12 cellular contexts compared by ENCODE assay signal in the genomic region with DNA sequence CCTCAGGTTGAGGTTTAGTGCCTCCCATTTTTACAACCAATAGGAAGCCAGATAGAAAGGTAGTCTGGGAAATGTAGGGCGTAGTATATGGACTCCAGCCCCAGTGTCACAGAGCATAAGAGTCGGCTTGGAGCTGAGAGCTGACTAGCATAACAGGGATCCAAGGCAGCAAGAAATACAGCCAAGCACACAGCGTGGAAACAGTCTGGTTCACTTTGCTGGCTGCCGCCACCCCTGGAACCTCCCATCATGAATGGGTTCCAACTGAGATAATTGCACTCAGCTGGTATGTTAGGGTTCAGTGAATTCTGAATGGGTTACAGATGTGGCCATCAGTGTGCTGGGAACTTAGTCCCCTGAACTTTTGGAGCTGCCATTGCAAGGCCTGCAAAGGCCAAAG.
DNase-seq lines count a peak whose midpoint lies in the region; FAIRE-seq and TF ChIP-seq lines count a peak whose summit lies in the region.
"Had no signal": no experiment of that assay in that cellular context is flagged by ENCODE, and none has a peak within 500 bp of the region (broad histone marks: within the 10 kb centered on the region; RNA-seq: fewer than 3 reads in every experiment).

No MANE protein-coding gene starts in this region.

- no peak for TF ChIP-seq EP300 in H1 (IDR thresholded peaks at IDR 0.05; ENCODE audit: borderline replicate concordance in 1 of 2, low read depth in 2 of 2, low read length in 2 of 2)

- no peak overlapping the region for H3K4me2 ChIP-seq in H9 (ENCODE audit: insufficient read depth, insufficient read length, low read length)
- no peak overlapping the region for H3K4me2 ChIP-seq in H1 (ENCODE audit: insufficient read depth in 1 of 2, low read depth in 2 of 2, low read length in 2 of 2)
- H3K4me2 ChIP-seq in smooth muscle cell, result no peak overlapping the region

- H3K4me3 Mint-ChIP-seq in H9, result no peak overlapping the region

- H3K9ac ChIP-seq in H9 (ENCODE audit: extremely low read depth, insufficient read length, low read length) (no peak overlapping the region), H1 (replicated peaks in 1 of 4; ENCODE audit: extremely low read depth in 1 of 4, low read depth in 3 of 4, low read length in 3 of 4) (no peak overlapping the region), smooth muscle cell (ENCODE audit: low read depth) (no peak overlapping the region)

- no peak overlapping the region for H3K27ac ChIP-seq in H9 (ENCODE audit: insufficient read length, low read depth, low read length)
- H3K27ac ChIP-seq in H1 (ENCODE audit: low read depth, low read length), result no peak overlapping the region
- H3K27ac ChIP-seq in adrenal gland, result no peak overlapping the region
- no peak overlapping the region for H3K27ac ChIP-seq in smooth muscle cell (ENCODE audit: low read depth)
- H3K27ac ChIP-seq: SK-N-MC had no signal

- no peak overlapping the region for H2AFZ ChIP-seq in H9 (ENCODE audit: low read length)
- H2AFZ ChIP-seq in H1 (ENCODE audit: low read length), result no peak overlapping the region
- no peak overlapping the region for H2AFZ ChIP-seq in smooth muscle cell (ENCODE audit: low read depth)

- H3K36me3 ChIP-seq in H1 (ENCODE audit: control insufficient read depth in 2 of 4, insufficient read depth in 4 of 4, low read length in 3 of 4) (no peaks in the 10 kb centered on the region), adrenal gland (replicated peaks in 1 of 2) (no peaks in the 10 kb centered on the region), smooth muscle cell (ENCODE audit: low read depth) (no peaks in the 10 kb centered on the region)

- H3K27me3 ChIP-seq in H9 (ENCODE audit: insufficient read depth, low read length), result no peaks in the 10 kb centered on the region; the same call in 1 of the 2 replicates
- no peaks in the 10 kb centered on the region for H3K27me3 ChIP-seq in H1 (replicated peaks in 1 of 4; ENCODE audit: control insufficient read depth in 3 of 4, extremely low read depth in 1 of 4, insufficient read depth in 3 of 4, low read length in 3 of 4)
- H3K27me3 ChIP-seq in adrenal gland, result no peaks in the 10 kb centered on the region
- no peaks in the 10 kb centered on the region for H3K27me3 ChIP-seq in smooth muscle cell (ENCODE audit: low read depth)

- no peak overlapping the region for H3T11ph ChIP-seq in H9 (ENCODE audit: low read length)

- H3K27me3 Mint-ChIP-seq in H9 (ENCODE audit: low read depth), result no peaks in the 10 kb centered on the region; the same call in 1 of the 2 replicates

- H3K23me2 ChIP-seq in H9 (ENCODE audit: insufficient read length, low read depth, low read length, poor library complexity, severe bottlenecking) (no peaks in the 10 kb centered on the region), H1 (ENCODE audit: low read depth, low read length) (no peaks in the 10 kb centered on the region)

- no peaks in the 10 kb centered on the region; a peak in 1 of 5 replicates for H3K9me3 Mint-ChIP-seq in H9

- peaks cover 48 to 56% of the 10 kb centered on the region in 2 experiments for H3K4me1 Mint-ChIP-seq in H9

- no peak for TF ChIP-seq RAD21 in H1 (IDR thresholded peaks at IDR 0.05 in 1 of 2, conservative IDR thresholded peaks at IDR 0.05 in 1 of 2; ENCODE audit: low read depth in 2 of 2, low read length in 2 of 2)

- no peak overlapping the region for H3K56ac ChIP-seq in H9 (ENCODE audit: insufficient read length, low read depth, low read length)
- H3K56ac ChIP-seq in H1 (replicated peaks; ENCODE audit: insufficient read length, low read depth, low read length), result no peak overlapping the region

- H2AK5ac ChIP-seq in H9 (ENCODE audit: insufficient read length, low read length) (no peak overlapping the region), H1 (ENCODE audit: low read depth, low read length) (peak overlapping the region; percentile 42; the same call in 1 of the 2 replicates)

- H3K14ac ChIP-seq in H9 (ENCODE audit: insufficient read depth, low read length), result no peak overlapping the region
- H3K14ac ChIP-seq in H1 (ENCODE audit: insufficient read length), result no peak overlapping the region

- no peaks in the 10 kb centered on the region for H4K20me1 ChIP-seq in H9 (ENCODE audit: control insufficient read depth, insufficient read depth, insufficient read length)
- no peaks in the 10 kb centered on the region for H4K20me1 ChIP-seq in H1 (replicated peaks in 1 of 2; ENCODE audit: control insufficient read depth in 1 of 2, insufficient read depth in 2 of 2, low read length in 2 of 2)
- no peaks in the 10 kb centered on the region for H4K20me1 ChIP-seq in smooth muscle cell (ENCODE audit: low read depth)

- no CpG with 5 or more reads among the region's 4 CpGs for WGBS in H9 (ENCODE audit: extremely low coverage, insufficient read length, low lambda C conversion rate)
- 80% methylated on average over 4 of the region's 4 CpGs; no CpG with 5 or more reads in 1 of the 2 experiments for WGBS in H1 (ENCODE audit: extremely low coverage in 1 of 2, insufficient coverage in 1 of 2, insufficient read length in 1 of 2, insufficient replicate concordance in 2 of 2, low coverage in 1 of 2, low lambda C conversion rate in 2 of 2, missing lambda C conversion rate in 1 of 2), 2 experiments
- 67 to 88% (median 70%) methylated on average over 4 of the region's 4 CpGs for WGBS in adrenal gland, 4 donors
- 91% methylated on average over 4 of the region's 4 CpGs for whole genome bisulfite sequencing in smooth muscle cell (ENCODE audit: low lambda C conversion rate)

- H3K4me3 ChIP-seq in AG10803 (ENCODE audit: low read length) (no peak overlapping the region), H1 (ENCODE audit: extremely low read depth in 1 of 4, insufficient read depth in 2 of 4, low read depth in 3 of 4, low read length in 4 of 4) (no peak overlapping the region), adrenal gland (no peak overlapping the region), smooth muscle cell (no peak overlapping the region)
- H3K4me3 ChIP-seq: SK-N-MC had no signal

- H3K36me3 Mint-ChIP-seq in H9 (ENCODE audit: insufficient read depth in 1 of 3, low read depth in 3 of 3), result peaks cover 0 to 11% (median 4%) of the 10 kb centered on the region in 3 experiments; a peak in 5 of 7 replicates

- H2BK5ac ChIP-seq in H9 (ENCODE audit: insufficient read length, low read length), result no peak overlapping the region
- H2BK5ac ChIP-seq in H1 (ENCODE audit: low read depth, low read length), result no peak overlapping the region

- H3K9me3 ChIP-seq in H9 (ENCODE audit: control insufficient read depth, low read depth, low read length) (no peaks in the 10 kb centered on the region), H1 (ENCODE audit: insufficient read depth in 2 of 2, low read depth in 1 of 2, low read length in 1 of 2) (no peaks in the 10 kb centered on the region), adrenal gland (replicated peaks in 1 of 3) (no peaks in the 10 kb centered on the region), smooth muscle cell (replicated peaks; ENCODE audit: low read depth) (no peaks in the 10 kb centered on the region)

- H4K8ac ChIP-seq in H9 (replicated peaks; ENCODE audit: insufficient read length, low read depth, low read length) (no peak overlapping the region), H1 (ENCODE audit: extremely low read depth, insufficient read depth, low read length) (no peak overlapping the region)

- no peak overlapping the region for H4K91ac ChIP-seq in H9 (ENCODE audit: insufficient read length, low read depth, low read length)
- H4K91ac ChIP-seq in H1 (replicated peaks; ENCODE audit: insufficient read length, low read length), result no peak overlapping the region

- no peak overlapping the region; a peak in 1 of 7 replicates for H3K27ac Mint-ChIP-seq in H9

- H2BK120ac ChIP-seq in H9 (ENCODE audit: low read depth, low read length, poor library complexity, severe bottlenecking) (no peak overlapping the region), H1 (replicated peaks; ENCODE audit: low read depth, low read length) (no peak overlapping the region)

- H4K5ac ChIP-seq in H9 (ENCODE audit: insufficient read length, low read depth, low read length) (no peak overlapping the region), H1 (ENCODE audit: insufficient read length, low read depth, low read length) (no peak overlapping the region)

- intact Hi-C loops in adrenal gland (cut with DNase I), result loop anchor here (5.0 to 10.0 kb wide), 6 partner anchors 144 to 656 kb away; no protein-coding TSS in a partner anchor

- H3K79me1 ChIP-seq in H9 (ENCODE audit: insufficient read depth, low read depth, low read length, poor library complexity, severe bottlenecking) (no peaks in the 10 kb centered on the region), H1 (ENCODE audit: low read depth, low read length) (no peaks in the 10 kb centered on the region)

- H2BK15ac ChIP-seq in H9 (ENCODE audit: low read depth, low read length), result no peak overlapping the region
- peak overlapping the region; percentile 54; the same call in 1 of the 2 replicates for H2BK15ac ChIP-seq in H1 (ENCODE audit: low read length)

- CTCF ChIA-PET in H1 (lab: Charles Lee; ENCODE audit: partially characterized antibody), result interaction anchor here (0.8 to 9.3 kb wide), 22 partner anchors 26 to 418 kb away, joined by 3 to 68 read pairs (median 4); a partner anchor contains a TSS

- no peak overlapping the region for H2BK12ac ChIP-seq in H9 (ENCODE audit: insufficient read length, low read depth, low read length)
- no peak overlapping the region for H2BK12ac ChIP-seq in H1 (ENCODE audit: low read depth, low read length)

- no peak for FAIRE-seq in H1 (lab: Jason Lieb, UNC)

- peak; percentile 36 for DNase-seq in AG10803 (ENCODE audit: low read depth)
- DNase-seq in H9, result peak; percentile 30
- DNase-seq in H1 (ENCODE audit: low read depth in 1 of 2, low spot score in 2 of 2), result no peak
- DNase-seq in midbrain (lab: John Stamatoyannopoulos, UW), result peak; percentile 4
- no peak for DNase-seq in activated CD8-positive, alpha-beta memory T cell treated with anti-CD3 and anti-CD28 coated beads, Interleukin-2, amount 50 U/mL, for 4 hours
- DNase-seq in HuH-7 (ENCODE audit: low spot score), result no peak
- no peak for DNase-seq in adrenal gland
- no peak for DNase-seq in smooth muscle cell (lab: John Stamatoyannopoulos, UW; ENCODE audit: unreplicated experiment)
- DNase-seq: activated CD4-positive, alpha-beta T cell treated with anti-CD3 and anti-CD28 coated beads, Interleukin-2, amount 50 U/mL, for 48 hours; dermis blood vessel endothelial cell; NCI-H2029 treated with DMSO at 0.1 percent for 48 hours had no signal

- TF ChIP-seq CTCF in AG10803 (conservative IDR thresholded peaks at IDR 0.05; ENCODE audit: low read length) (no peak; the same call in 1 of the 2 replicates), H9 (conservative IDR thresholded peaks at IDR 0.05) (no peak), H1 (IDR thresholded peaks at IDR 0.05; ENCODE audit: control extremely low read depth in 1 of 3, insufficient read depth in 1 of 3, low read depth in 1 of 3, low read length in 3 of 3) (no peak), adrenal gland (IDR thresholded peaks at IDR 0.05) (no peak), smooth muscle cell (IDR thresholded peaks at IDR 0.05; ENCODE audit: borderline replicate concordance, insufficient read depth, poor library complexity, severe bottlenecking) (no peak)

- POLR2A ChIA-PET in H1 (lab: Charles Lee; ENCODE audit: partially characterized antibody), result interaction anchor here (1.0 to 1.5 kb wide), 3 partner anchors 27 to 491 kb away, joined by 3 to 4 read pairs (median 3); a partner anchor contains a TSS

- TF ChIP-seq POLR2A in H1 (IDR thresholded peaks at IDR 0.05; ENCODE audit: control extremely low read depth in 1 of 2, low read depth in 2 of 2, low read length in 2 of 2) (no peak), adrenal gland (IDR thresholded peaks at IDR 0.05) (no peak)

- H3K4ac ChIP-seq in H9 (ENCODE audit: low read depth, low read length) (no peak overlapping the region), H1 (replicated peaks; ENCODE audit: insufficient read length, low read depth, low read length) (no peak overlapping the region)

- H3K23ac ChIP-seq in H9 (ENCODE audit: insufficient read length, low read depth, low read length) (no peak overlapping the region), H1 (ENCODE audit: insufficient read length) (no peak overlapping the region)

- H3K18ac ChIP-seq in H9 (ENCODE audit: insufficient read length, low read depth, low read length) (no peak overlapping the region), H1 (ENCODE audit: extremely low read depth, low read length) (no peak overlapping the region)

- no peak overlapping the region for H2BK20ac ChIP-seq in H9 (ENCODE audit: low read depth, low read length, poor library complexity, severe bottlenecking)
- no peak overlapping the region for H2BK20ac ChIP-seq in H1 (ENCODE audit: low read length)

- H3K79me2 ChIP-seq in H9 (ENCODE audit: insufficient read depth, low read length) (no peaks in the 10 kb centered on the region), H1 (ENCODE audit: control insufficient read depth in 1 of 2, insufficient read depth in 2 of 2, low read length in 2 of 2) (no peaks in the 10 kb centered on the region), smooth muscle cell (ENCODE audit: low read depth) (no peaks in the 10 kb centered on the region)

- H3F3A ChIP-seq in smooth muscle cell (ENCODE audit: low read depth), result no peaks in the 10 kb centered on the region

- H3K4me1 ChIP-seq in H9 (ENCODE audit: insufficient read depth, low read length), result peaks cover 13% of the 10 kb centered on the region
- peaks cover 13 to 32% (median 16%) of the 10 kb centered on the region in 4 experiments for H3K4me1 ChIP-seq in H1 (replicated peaks in 1 of 4; ENCODE audit: control insufficient read depth in 3 of 4, insufficient read depth in 4 of 4, low read length in 3 of 4)
- H3K4me1 ChIP-seq in adrenal gland (replicated peaks in 1 of 2), result peaks cover 0 to 3% of the 10 kb centered on the region in 2 donors
- peaks cover 9% of the 10 kb centered on the region for H3K4me1 ChIP-seq in smooth muscle cell (ENCODE audit: low read depth)

Comparison
In these comparisons a context has a peak if more than half of its experiments do, and no peak if none do; other contexts are left out.
1. DNase-seq: peak in AG10803 (single experiment), H9 (single experiment) and midbrain (single experiment); none in H1 (0 of 2), activated CD8-positive, alpha-beta memory T cell treated with anti-CD3 and anti-CD28 coated beads, Interleukin-2, amount 50 U/mL, for 4 hours (single experiment), HuH-7 (single experiment), adrenal gland (0 of 7) and smooth muscle cell (single experiment).